9 cellular contexts compared by ENCODE assay signal in genomic region chr2:219499555-219499954, GRCh38. TPM values are rescaled to one million over a fixed set of nuclear protein-coding genes. Genes with fewer than 3 reads are reported as not detected.
DNase-seq lines count a peak whose midpoint lies in the region; ATAC-seq and TF ChIP-seq lines count a peak whose summit lies in the region.
"Had no signal": no experiment of that assay in that cellular context is flagged by ENCODE, and none has a peak within 500 bp of the region (broad histone marks: within the 10 kb centered on the region; RNA-seq: fewer than 3 reads in every experiment).

No MANE protein-coding gene starts in this region.

- no peaks in the 10 kb centered on the region for H3K9me3 ChIP-seq in left lung
- no peaks in the 10 kb centered on the region for H3K9me3 ChIP-seq in suprapubic skin

- H3K27ac Mint-ChIP-seq in activated CD8-positive, alpha-beta memory T cell treated with anti-CD3 and anti-CD28 coated beads, Interleukin-2, amount 10 ng/mL, durations not matched to agents 7 days and 5 days, result peak overlapping the region; percentile 78
- H3K27ac Mint-ChIP-seq in activated naive CD8-positive, alpha-beta T cell, result peak overlapping the region; percentile 96

- no peak for TF ChIP-seq POLR2A in suprapubic skin (IDR thresholded peaks at IDR 0.05)
- TF ChIP-seq POLR2A in lower leg skin (IDR thresholded peaks at IDR 0.05), result no peak

- H3K4me1 ChIP-seq in left lung (peaks cover 11 to 30% of the 10 kb centered on the region in 2 donors), suprapubic skin (peaks cover 33% of the 10 kb centered on the region)

- no peak for ATAC-seq in activated CD8-positive, alpha-beta memory T cell treated with anti-CD3 and anti-CD28 coated beads, Interleukin-2, amount 10 ng/mL, durations not matched to agents 7 days and 5 days
- ATAC-seq in left lung, result no peak
- no peak for ATAC-seq in GM19023 (IDR thresholded peaks at IDR 0.05; ENCODE audit: unreplicated experiment)

- CTCF ChIA-PET in activated CD8-positive, alpha-beta memory T cell treated with anti-CD3 and anti-CD28 coated beads, Interleukin-2, amount 10 ng/mL, durations not matched to agents 7 days and 5 days (lab: Charles Lee), result interaction anchor here (1.1 to 8.6 kb wide), 8 partner anchors 10 to 204 kb away, joined by 4 to 149 read pairs (median 6); partner anchors contain the start of genes CHPF, STK11IP and TMEM198

- H3K4me1 Mint-ChIP-seq in activated CD8-positive, alpha-beta memory T cell treated with anti-CD3 and anti-CD28 coated beads, Interleukin-2, amount 10 ng/mL, durations not matched to agents 7 days and 5 days, result peaks cover 31% of the 10 kb centered on the region
- H3K4me1 Mint-ChIP-seq in activated naive CD8-positive, alpha-beta T cell (ENCODE audit: low read depth), result peaks cover 32% of the 10 kb centered on the region

- H3K27me3 ChIP-seq in left lung (peaks cover 23 to 33% of the 10 kb centered on the region in 2 donors), suprapubic skin (peaks cover 30% of the 10 kb centered on the region)

- H3K36me3 ChIP-seq in left lung (peaks cover 0 to 34% of the 10 kb centered on the region in 2 donors), suprapubic skin (peaks cover 16% of the 10 kb centered on the region)

- H3K9me3 Mint-ChIP-seq in activated CD8-positive, alpha-beta memory T cell treated with anti-CD3 and anti-CD28 coated beads, Interleukin-2, amount 10 ng/mL, durations not matched to agents 7 days and 5 days (ENCODE audit: low read depth), result no peaks in the 10 kb centered on the region
- no peaks in the 10 kb centered on the region for H3K9me3 Mint-ChIP-seq in activated naive CD8-positive, alpha-beta T cell (ENCODE audit: low read depth)

- intact Hi-C loops in left lung (cut with DNase I) (no loop called here), lower leg skin (cut with DNase I; ENCODE audit: low total_unique reads) (no loop called here)

- H3K27ac ChIP-seq in left lung (no peak overlapping the region), suprapubic skin (no peak overlapping the region)

- H3K4me3 ChIP-seq in left lung (peak overlapping the region; percentile 74 to 79), suprapubic skin (peak overlapping the region; percentile 79), lower leg skin (ENCODE audit: low read depth, poor library complexity, severe bottlenecking) (no peak overlapping the region)

- no peak for DNase-seq in activated CD8-positive, alpha-beta memory T cell treated with anti-CD3 and anti-CD28 coated beads, Interleukin-2, amount 10 ng/mL, durations not matched to agents 7 days and 5 days
- no peak for DNase-seq in activated CD8-positive, alpha-beta memory T cell treated with anti-CD3 and anti-CD28 coated beads, Interleukin-2, amount 50 U/mL, for 48 hours
- DNase-seq in left lung (no peak), suprapubic skin (ENCODE audit: low spot score in 2 of 2) (no peak), lower leg skin (ENCODE audit: low spot score in 2 of 2) (no peak), DMS53 (lab: John Stamatoyannopoulos, UW) (no peak)

- TF ChIP-seq CTCF in left lung (IDR thresholded peaks at IDR 0.05) (no peak), suprapubic skin (IDR thresholded peaks at IDR 0.05) (no peak), lower leg skin (IDR thresholded peaks at IDR 0.05) (no peak)

- peaks cover under 1% of the 10 kb centered on the region for H3K36me3 Mint-ChIP-seq in activated CD8-positive, alpha-beta memory T cell treated with anti-CD3 and anti-CD28 coated beads, Interleukin-2, amount 10 ng/mL, durations not matched to agents 7 days and 5 days
- peaks cover 9% of the 10 kb centered on the region for H3K36me3 Mint-ChIP-seq in activated naive CD8-positive, alpha-beta T cell

- 38% methylated on average over 1 of the region's 1 CpG for WGBS in suprapubic skin
- WGBS in lower leg skin, 2 donors, result 44 to 52% methylated on average over 1 of the region's 1 CpG

- peaks cover 32% of the 10 kb centered on the region for H3K27me3 Mint-ChIP-seq in activated CD8-positive, alpha-beta memory T cell treated with anti-CD3 and anti-CD28 coated beads, Interleukin-2, amount 10 ng/mL, durations not matched to agents 7 days and 5 days
- peaks cover 22% of the 10 kb centered on the region for H3K27me3 Mint-ChIP-seq in activated naive CD8-positive, alpha-beta T cell

- peak overlapping the region; percentile 87 for H3K4me3 Mint-ChIP-seq in activated CD8-positive, alpha-beta memory T cell treated with anti-CD3 and anti-CD28 coated beads, Interleukin-2, amount 10 ng/mL, durations not matched to agents 7 days and 5 days
- peak overlapping the region; percentile 100 for H3K4me3 Mint-ChIP-seq in activated naive CD8-positive, alpha-beta T cell

- no peak for TF ChIP-seq EP300 in suprapubic skin (IDR thresholded peaks at IDR 0.05)

RNA-seq across cellular contexts. Expression of gene GMPPA, which starts 0.9 kb away (rescaled TPM):
- total RNA-seq in activated CD8-positive, alpha-beta memory T cell treated with anti-CD3 and anti-CD28 coated beads, Interleukin-2, amount 10 ng/mL, durations not matched to agents 7 days and 5 days, result 10 to 100 TPM; 36.5 to 42.6 TPM
- total RNA-seq in left lung, result 10 to 100 TPM; 43.7 to 50.1 TPM
- 10 to 100 TPM; 18.3 to 31.3 (median 22.3) TPM for total RNA-seq in suprapubic skin
- total RNA-seq in lower leg skin, result 10 to 100 TPM in 3 of 4 donors, 1 to 10 TPM in 1; 5.4 to 29.9 (median 19.8) TPM

RNA-seq across cellular contexts. Expression of gene ASIC4, which starts 14.7 kb away (rescaled TPM):
- under 1 TPM in 1 of 2 experiments, not detected in 1; 0.09 TPM for total RNA-seq in activated CD8-positive, alpha-beta memory T cell treated with anti-CD3 and anti-CD28 coated beads, Interleukin-2, amount 10 ng/mL, durations not matched to agents 7 days and 5 days
- total RNA-seq in left lung (not detected), suprapubic skin (not detected), lower leg skin (under 1 TPM in 1 of 4 donors, not detected in 3; 0.26 TPM)
- total RNA-seq: pulmonary artery endothelial cell had no signal

RNA-seq across cellular contexts. Expression of gene CHPF, which starts 44.1 kb away (rescaled TPM):
- 10 to 100 TPM; 14.2 to 24.4 TPM for total RNA-seq in activated CD8-positive, alpha-beta memory T cell treated with anti-CD3 and anti-CD28 coated beads, Interleukin-2, amount 10 ng/mL, durations not matched to agents 7 days and 5 days
- total RNA-seq in left lung (100 to 1,000 TPM in 1 of 2 donors, 10 to 100 TPM in 1; 61.6 to 114 TPM), suprapubic skin (10 to 100 TPM; 28.8 to 62.1 (median 49.3) TPM), lower leg skin (10 to 100 TPM; 37.8 to 73.1 (median 58.4) TPM)

RNA-seq across cellular contexts. Expression of gene TMEM198, which starts 44.3 kb away (rescaled TPM):
- 1 to 10 TPM; 1.8 to 2.8 TPM for total RNA-seq in activated CD8-positive, alpha-beta memory T cell treated with anti-CD3 and anti-CD28 coated beads, Interleukin-2, amount 10 ng/mL, durations not matched to agents 7 days and 5 days
- total RNA-seq in left lung, result 1 to 10 TPM; 2.9 to 3.5 TPM
- total RNA-seq in suprapubic skin, result 1 to 10 TPM in 3 of 4 donors, under 1 TPM in 1; 0.56 to 1.9 (median 1.4) TPM
- 1 to 10 TPM in 2 of 4 donors, under 1 TPM in 2; 0.17 to 2.1 (median 1.0) TPM for total RNA-seq in lower leg skin
- total RNA-seq: pulmonary artery endothelial cell had no signal
